ENCODE assay signal across 23 cellular contexts in genomic region chr16:49353650-49354049, GRCh38. TPM values are rescaled to one million over a fixed set of nuclear protein-coding genes. Genes with fewer than 3 reads are reported as not detected.
DNase-seq lines count a peak whose midpoint lies in the region; ATAC-seq and TF ChIP-seq lines count a peak whose summit lies in the region.
"Had no signal": no experiment of that assay in that cellular context is flagged by ENCODE, and none has a peak within 500 bp of the region (broad histone marks: within the 10 kb centered on the region; RNA-seq: fewer than 3 reads in every experiment).

No MANE protein-coding gene starts in this region.

- H3K27me3 Mint-ChIP-seq in stimulated activated memory B cell treated with anti-CD40 and anti-IgM and Interleukin-4, amounts not matched to agents 10 μg/mL and 1 μg/mL and 100 μg/mL, for 72 hours = peaks cover 30% of the 10 kb centered on the region

- no peak for TF ChIP-seq CTCF in choroid plexus epithelial cell (conservative IDR thresholded peaks at IDR 0.05; ENCODE audit: low read depth, low read length)

- no peaks in the 10 kb centered on the region for H3K4me1 Mint-ChIP-seq in stimulated activated memory B cell treated with anti-CD40 and anti-IgM and Interleukin-4, amounts not matched to agents 10 μg/mL and 1 μg/mL and 100 μg/mL, for 72 hours

- DNase-seq in NCI-H82 (lab: John Stamatoyannopoulos, UW) (peak; percentile 63), NCI-H82 treated with DMSO at 0.1 percent for 48 hours (lab: John Stamatoyannopoulos, UW; ENCODE audit: unreplicated experiment) (no peak), M059J (ENCODE audit: low read depth) (peak; percentile 12), choroid plexus epithelial cell (ENCODE audit: low read depth) (peak; percentile 1), pons (ENCODE audit: low spot score) (no peak), anterior cingulate cortex (lab: John Stamatoyannopoulos, UW) (no peak)
- DNase-seq: CD4-positive, CD25-positive, alpha-beta regulatory T cell; GDM1; GOT3; HCEC 1CT; NCI-H1048; NCI-H1694; NCI-H2029 treated with DMSO at 0.1 percent for 48 hours; NCI-H2227 treated with DMSO at 0.1 percent for 48 hours; PC-9; Right ventricle myocardium superior had no signal

- peaks cover 4% of the 10 kb centered on the region for H3K9me3 Mint-ChIP-seq in stimulated activated memory B cell treated with anti-CD40 and anti-IgM and Interleukin-4, amounts not matched to agents 10 μg/mL and 1 μg/mL and 100 μg/mL, for 72 hours
- H3K9me3 Mint-ChIP-seq: CD4-positive, CD25-positive, alpha-beta regulatory T cell had no signal

- H3K27ac Mint-ChIP-seq in stimulated activated memory B cell treated with anti-CD40 and anti-IgM and Interleukin-4, amounts not matched to agents 10 μg/mL and 1 μg/mL and 100 μg/mL, for 72 hours = no peak overlapping the region
- H3K27ac Mint-ChIP-seq: CD4-positive, CD25-positive, alpha-beta regulatory T cell; IgD-negative memory B cell had no signal

- ATAC-seq in stimulated activated memory B cell treated with anti-CD40 and anti-IgM and Interleukin-4, amounts not matched to agents 10 μg/mL and 1 μg/mL and 100 μg/mL, for 72 hours = no peak

- no peak overlapping the region for H3K4me3 ChIP-seq in choroid plexus epithelial cell (ENCODE audit: low read depth, low read length)
- H3K4me3 ChIP-seq: BLaER1, GM12878, PC-9, SJSA1 had no signal

- no peak overlapping the region for H3K4me3 Mint-ChIP-seq in stimulated activated memory B cell treated with anti-CD40 and anti-IgM and Interleukin-4, amounts not matched to agents 10 μg/mL and 1 μg/mL and 100 μg/mL, for 72 hours
- H3K4me3 Mint-ChIP-seq: CD4-positive, CD25-positive, alpha-beta regulatory T cell; IgD-negative memory B cell had no signal

- H3K36me3 Mint-ChIP-seq in stimulated activated memory B cell treated with anti-CD40 and anti-IgM and Interleukin-4, amounts not matched to agents 10 μg/mL and 1 μg/mL and 100 μg/mL, for 72 hours = no peaks in the 10 kb centered on the region
- H3K36me3 Mint-ChIP-seq: CD4-positive, CD25-positive, alpha-beta regulatory T cell had no signal

RNA-seq across cellular contexts. Expression of gene C16orf78, which starts 20.0 kb away (rescaled TPM):
- not detected in 2 replicates for total RNA-seq in M059J (2014; rRNA removed; shearing (Covaris generic))
- total RNA-seq: A172; CD4-positive, CD25-positive, alpha-beta regulatory T cell; GM12878; NCI-H460; PC-9; Right ventricle myocardium superior; SJSA1 had no signal

Comparison
In these comparisons a context has a peak if more than half of its experiments do, and no peak if none do; other contexts are left out.
1. DNase-seq: peak in NCI-H82 (single experiment), M059J (single experiment) and choroid plexus epithelial cell (single experiment); none in NCI-H82 treated with DMSO at 0.1 percent for 48 hours (single experiment), pons (single experiment) and anterior cingulate cortex (0 of 58).